39 cellular contexts compared by ENCODE assay signal in genomic region chr6:99967052-99967451, GRCh38. TPM values are rescaled to one million over a fixed set of nuclear protein-coding genes. Genes with fewer than 3 reads are reported as not detected.
"Had no signal": no experiment of that assay in that cellular context is flagged by ENCODE, and none has a peak within 500 bp of the region (broad histone marks: within the 10 kb centered on the region; RNA-seq: fewer than 3 reads in every experiment).

No MANE protein-coding gene starts in this region.

- H3K9me3 ChIP-seq: adrenal gland, ascending aorta, body of pancreas had no signal

- DNase-seq: activated effector memory CD4-positive, alpha-beta T cell treated with anti-CD3 and anti-CD28 coated beads, Interleukin-2, amount 50 U/mL, for 16 hours; activated effector memory CD4-positive, alpha-beta T cell treated with Interleukin-2 at 50 U/mL for 16 hours; activated gamma-delta T cell; activated gamma-delta T cell treated with Interleukin-2 at 50 U/mL for 16 hours; activated naive CD4-positive, alpha-beta T cell; activated naive CD4-positive, alpha-beta T cell treated with anti-CD3 and anti-CD28 coated beads for 36 hours; activated naive CD4-positive, alpha-beta T cell treated with anti-CD3 and anti-CD28 coated beads, Interleukin-2, amount 10 ng/mL, durations not matched to agents 7 days and 5 days; activated naive CD4-positive, alpha-beta T cell treated with anti-CD3 and anti-CD28 coated beads, Interleukin-2, amount 50 U/mL, for 16 hours; activated naive CD4-positive, alpha-beta T cell treated with Interleukin-2 at 50 U/mL for 16 hours; activated naive CD8-positive, alpha-beta T cell treated with anti-CD3 and anti-CD28 coated beads for 36 hours; activated naive CD8-positive, alpha-beta T cell treated with anti-CD3 and anti-CD28 coated beads, Interleukin-2, amount 10 ng/mL, durations not matched to agents 7 days and 5 days; activated naive CD8-positive, alpha-beta T cell treated with anti-CD3 and anti-CD28 coated beads, Interleukin-2, amount 50 U/mL, for 24 hours; activated T-cell treated with anti-CD3 and anti-CD28 coated beads, Interleukin-2, amount 50 U/mL, for 1 hour; activated T-cell treated with anti-CD3 and anti-CD28 coated beads, Interleukin-2, amount 50 U/mL, for 24 hours; activated T-cell treated with anti-CD3 and anti-CD28 coated beads, Interleukin-2, amount 50 U/mL, for 4 hours; activated T-cell treated with anti-CD3 and anti-CD28 coated beads, Interleukin-2, amount 50 U/mL, for 48 hours; activated T-cell treated with anti-CD3 and anti-CD28 coated beads, Interleukin-2, amount 50 U/mL, for 72 hours; adrenal gland; amniotic stem cell; amygdala; anterior cingulate cortex; aorta; body of pancreas; brain microvascular endothelial cell; caudate nucleus; central memory CD4-positive, alpha-beta T cell; cerebellar nuclear complex had no signal

- H3K36me3 ChIP-seq: adrenal gland, ascending aorta, brain microvascular endothelial cell, breast epithelium, cardiac muscle cell had no signal

- H3K27me3 ChIP-seq: adrenal gland, ascending aorta, body of pancreas, brain microvascular endothelial cell, breast epithelium, cardiac muscle cell had no signal

- ATAC-seq: activated naive CD4-positive, alpha-beta T cell treated with anti-CD3 and anti-CD28 coated beads, Interleukin-2, amount 50 U/mL, for 72 hours; activated naive CD8-positive, alpha-beta T cell treated with anti-CD3 and anti-CD28 coated beads, Interleukin-2, amount 50 U/mL, for 24 hours; activated T-cell treated with anti-CD3 and anti-CD28 coated beads, Interleukin-2, amount 50 U/mL, for 4 hours; activated T-cell treated with anti-CD3 and anti-CD28 coated beads, Interleukin-2, amount 50 U/mL, for 72 hours; activated T-helper 17 cell treated with anti-CD3 and anti-CD28 coated beads, Interleukin-2, amount 50 U/mL, for 72 hours; body of pancreas had no signal

- H3K4me3 ChIP-seq: adrenal gland, ascending aorta, body of pancreas, breast epithelium, cardiac muscle cell had no signal

- H3K27ac ChIP-seq: adrenal gland, ascending aorta, body of pancreas, brain microvascular endothelial cell, breast epithelium, cardiac muscle cell had no signal

RNA-seq across cellular contexts. Expression of gene MCHR2, which starts 27.0 kb away (rescaled TPM):
- total RNA-seq: activated naive CD4-positive, alpha-beta T cell treated with anti-CD3 and anti-CD28 coated beads for 36 hours; activated naive CD4-positive, alpha-beta T cell treated with anti-CD3 and anti-CD28 coated beads, Interleukin-2, amount 50 U/mL, for 72 hours; activated naive CD8-positive, alpha-beta T cell treated with anti-CD3 and anti-CD28 coated beads for 36 hours; activated naive CD8-positive, alpha-beta T cell treated with anti-CD3 and anti-CD28 coated beads, Interleukin-2, amount 10 ng/mL, durations not matched to agents 7 days and 5 days; activated T-cell treated with anti-CD3 and anti-CD28 coated beads, Interleukin-2, amount 50 U/mL, for 4 hours; activated T-cell treated with anti-CD3 and anti-CD28 coated beads, Interleukin-2, amount 50 U/mL, for 72 hours; activated T-helper 1 cell treated with anti-CD3 and anti-CD28 coated beads, Interleukin-12 subunit alpha, Interleukin-12 subunit beta, Interleukin-2, Interleukin-4 antibody, amounts not matched to agents 30 ng/mL and 10 ng/mL and 1 ng/mL, durations not matched to agents 14 hours and 24 hours and 36 hours; activated T-helper 17 cell treated with anti-CD3 and anti-CD28 coated beads, Interleukin-2, amount 50 U/mL, for 72 hours; activated T-helper 2 cell treated with anti-CD3 and anti-CD28 coated beads, Interferon-gamma antibody, Interleukin-2, Interleukin-4, amounts not matched to agents 10 μg/mL and 5 μg/mL and 100 μg/mL, durations not matched to agents 14 hours and 24 hours and 36 hours; aorta; ascending aorta; astrocyte; body of pancreas; breast epithelium; bronchial epithelial cell; cardiac muscle cell; cardiac septum; chondrocyte had no signal
- polyA plus RNA-seq: adipose tissue, adrenal gland, aorta, cardiac muscle cell had no signal
